In genomic region chr17:59001158-59001814, GRCh38 we compare ENCODE assay signal across 8 cellular contexts.
DNase-seq lines count a peak whose midpoint lies in the region; ATAC-seq and TF ChIP-seq lines count a peak whose summit lies in the region.

No MANE protein-coding gene starts in this region.

- TF ChIP-seq CTCF in hepatocyte (IDR thresholded peaks at IDR 0.05; ENCODE audit: poor library complexity): no peak

- peak overlapping the region; percentile 39 for H3K27ac ChIP-seq in hepatocyte

- no peaks in the 10 kb centered on the region for H3K4me1 ChIP-seq in hepatocyte (ENCODE audit: insufficient read depth)

- no peak overlapping the region for H2AFZ ChIP-seq in hepatocyte

- H4K20me1 ChIP-seq in hepatocyte (ENCODE audit: insufficient read depth, poor library complexity, severe bottlenecking): no peaks in the 10 kb centered on the region

- no peaks in the 10 kb centered on the region for H3K36me3 ChIP-seq in hepatocyte (replicated peaks; ENCODE audit: insufficient read depth, low read depth)

- no peaks in the 10 kb centered on the region for H3K79me2 ChIP-seq in hepatocyte

- peak; percentile 95 for ATAC-seq in GM18502 (IDR thresholded peaks at IDR 0.05; ENCODE audit: poor library complexity, unreplicated experiment)
- peak; percentile 92 for ATAC-seq in HG02798 (IDR thresholded peaks at IDR 0.05; ENCODE audit: poor library complexity, unreplicated experiment)

- 69% methylated on average over 10 of the region's 10 CpGs for WGBS in hepatocyte (ENCODE audit: low lambda C conversion rate, missing lambda C conversion rate)

- H3K9me2 ChIP-seq in hepatocyte (replicated peaks; ENCODE audit: insufficient read depth): no peaks in the 10 kb centered on the region

- DNase-seq in SIG-M5 treated with dmso at 0.1 percent for 504 hours (lab: John Stamatoyannopoulos, UW; ENCODE audit: unreplicated experiment) (peak; percentile 96), hepatocyte (ENCODE audit: low spot score) (peak; percentile 34), AG08395 (ENCODE audit: low spot score) (no peak), DMS79 treated with DMSO at 0.1 percent for 48 hours (lab: John Stamatoyannopoulos, UW) (no peak)
- peak; percentile 76 for DNase-seq in activated naive CD4-positive, alpha-beta T cell treated with Interleukin-2 at 50 U/mL for 16 hours
- peak; percentile 83 for DNase-seq in stimulated activated CD4-positive, alpha-beta T cell treated with anti-CD3 and anti-CD28 coated beads, Interleukin-1b, Interleukin-23, amount 100 ng/mL, for 48 hours

- H3K27me3 ChIP-seq in hepatocyte: no peaks in the 10 kb centered on the region

- H3K4me2 ChIP-seq in hepatocyte: peak overlapping the region; percentile 17

- H3K9me3 ChIP-seq in hepatocyte (ENCODE audit: low read depth): no peaks in the 10 kb centered on the region

- no peak overlapping the region for H3K4me3 ChIP-seq in hepatocyte

Comparison
In these comparisons a context has a peak if more than half of its experiments do, and no peak if none do; other contexts are left out.
1. DNase-seq: peak in SIG-M5 treated with dmso at 0.1 percent for 504 hours (single experiment), activated naive CD4-positive, alpha-beta T cell treated with Interleukin-2 at 50 U/mL for 16 hours (single experiment), hepatocyte (single experiment) and stimulated activated CD4-positive, alpha-beta T cell treated with anti-CD3 and anti-CD28 coated beads, Interleukin-1b, Interleukin-23, amount 100 ng/mL, for 48 hours (single experiment); none in AG08395 (single experiment) and DMS79 treated with DMSO at 0.1 percent for 48 hours (single experiment).